12 cellular contexts compared by ENCODE assay signal in genomic region chr20:54266844-54267243, GRCh38. TPM values are rescaled to one million over a fixed set of nuclear protein-coding genes. Genes with fewer than 3 reads are reported as not detected.
DNase-seq lines count a peak whose midpoint lies in the region; ATAC-seq and TF ChIP-seq lines count a peak whose summit lies in the region.
"Had no signal": no experiment of that assay in that cellular context is flagged by ENCODE, and none has a peak within 500 bp of the region (broad histone marks: within the 10 kb centered on the region; RNA-seq: fewer than 3 reads in every experiment).

No MANE protein-coding gene starts in this region.

- no TSS peak for BruUV-seq in mammary epithelial cell (replicated peaks; lab: Mats Ljungman, UMichigan)

- no peaks in the 10 kb centered on the region for H3K27me3 ChIP-seq in breast epithelium
- no peaks in the 10 kb centered on the region for H3K27me3 ChIP-seq in mammary epithelial cell (ENCODE audit: insufficient read depth, low read length)
- H3K27me3 ChIP-seq in neural progenitor cell = no peaks in the 10 kb centered on the region
- peaks cover 3% of the 10 kb centered on the region for H3K27me3 ChIP-seq in CD4-positive, alpha-beta T cell (ENCODE audit: control insufficient read depth, insufficient read depth, low read length)

- no peaks in the 10 kb centered on the region for H3K27me3 Mint-ChIP-seq in neural progenitor cell (ENCODE audit: insufficient read depth, low read depth)
- H3K27me3 Mint-ChIP-seq in CD4-positive, alpha-beta T cell = peaks cover 16% of the 10 kb centered on the region

- CTCF ChIA-PET in mammary epithelial cell (lab: Charles Lee; ENCODE audit: low non-redundant PET) = no interaction called here
- CTCF ChIA-PET in CD4-positive, alpha-beta T cell (lab: Charles Lee) = no interaction called here

- peaks cover 27% of the 10 kb centered on the region for H3F3A ChIP-seq in neural progenitor cell (ENCODE audit: low read depth)

- POLR2A ChIA-PET in CD4-positive, alpha-beta T cell (lab: Charles Lee) = no interaction called here

- H4K20me1 ChIP-seq in mammary epithelial cell (ENCODE audit: insufficient read depth, low read length) (no peaks in the 10 kb centered on the region), neural progenitor cell (ENCODE audit: low read depth) (no peaks in the 10 kb centered on the region)

- no peak overlapping the region for H2AFZ ChIP-seq in mammary epithelial cell (ENCODE audit: low read depth, low read length)
- H2AFZ ChIP-seq in neural progenitor cell (replicated peaks) = no peak overlapping the region

- WGBS in mammary epithelial cell (ENCODE audit: low coverage, missing lambda C conversion rate) = 95% methylated on average over 6 of the region's 6 CpGs

- no peak for TF ChIP-seq POLR2A in breast epithelium (IDR thresholded peaks at IDR 0.05)

- H3K4me3 ChIP-seq in breast epithelium (no peak overlapping the region), mammary epithelial cell (replicated peaks in 1 of 3; ENCODE audit: insufficient read depth in 1 of 3, low read depth in 2 of 3, low read length in 3 of 3) (no peak overlapping the region), neural progenitor cell (no peak overlapping the region)

- peaks cover 32% of the 10 kb centered on the region for H3K4me1 Mint-ChIP-seq in neural progenitor cell
- no peaks in the 10 kb centered on the region for H3K4me1 Mint-ChIP-seq in CD4-positive, alpha-beta T cell (ENCODE audit: low read depth)
- H3K4me1 Mint-ChIP-seq: CD4-positive, alpha-beta memory T cell had no signal

- dilution Hi-C loops in mammary epithelial cell (cut with HindIII; ENCODE audit: low sequenced_read_pairs) = no loop called here

- H3K27ac ChIP-seq in breast epithelium = peak overlapping the region; percentile 66 to 72
- H3K27ac ChIP-seq in mammary epithelial cell (ENCODE audit: insufficient read depth, low read depth, low read length) = no peak overlapping the region
- H3K27ac ChIP-seq in neural progenitor cell = no peak overlapping the region
- H3K27ac ChIP-seq in CD4-positive, alpha-beta T cell (ENCODE audit: low read depth, low read length) = no peak overlapping the region

- TF ChIP-seq CTCF in breast epithelium (IDR thresholded peaks at IDR 0.05) (no peak), mammary epithelial cell (conservative IDR thresholded peaks at IDR 0.05 in 1 of 2, IDR thresholded peaks at IDR 0.05 in 1 of 2; ENCODE audit: extremely low read depth in 1 of 2, insufficient read depth in 1 of 2, low read depth in 1 of 2, low read length in 2 of 2) (no peak), neural progenitor cell (IDR thresholded peaks at IDR 0.05) (no peak)
- no peak for TF ChIP-seq CTCF in CD4-positive, alpha-beta T cell (IDR thresholded peaks at IDR 0.05)

- no peak for ATAC-seq in CD4-positive, alpha-beta T cell (ENCODE audit: poor library complexity)

- H3K27ac Mint-ChIP-seq in neural progenitor cell = peak overlapping the region; percentile 76
- no peak overlapping the region for H3K27ac Mint-ChIP-seq in CD4-positive, alpha-beta T cell
- H3K27ac Mint-ChIP-seq: CD4-positive, alpha-beta memory T cell had no signal

- H3K4me1 ChIP-seq in breast epithelium = peaks cover 0 to 7% of the 10 kb centered on the region in 2 donors
- H3K4me1 ChIP-seq in mammary epithelial cell (ENCODE audit: insufficient read depth, low read length) = peaks cover 12% of the 10 kb centered on the region
- peaks cover 24% of the 10 kb centered on the region for H3K4me1 ChIP-seq in neural progenitor cell

- no peak overlapping the region for H3K4me3 Mint-ChIP-seq in neural progenitor cell
- H3K4me3 Mint-ChIP-seq in CD4-positive, alpha-beta T cell = no peak overlapping the region
- H3K4me3 Mint-ChIP-seq: CD4-positive, alpha-beta memory T cell had no signal

- H3K36me3 ChIP-seq in breast epithelium (no peaks in the 10 kb centered on the region), mammary epithelial cell (ENCODE audit: insufficient read depth, low read length) (no peaks in the 10 kb centered on the region), neural progenitor cell (no peaks in the 10 kb centered on the region)

- DNase-seq in breast epithelium (ENCODE audit: low spot score in 2 of 2) (no peak), mammary epithelial cell (no peak), astrocyte of the hippocampus (ENCODE audit: low read depth, low spot score) (peak; percentile 8), neural progenitor cell (ENCODE audit: low spot score) (no peak), HuH-7.5 (ENCODE audit: low spot score) (no peak), iPS-NIHi7 (ENCODE audit: extremely low spot score) (no peak)
- DNase-seq in CD4-positive, alpha-beta T cell = no peak
- DNase-seq: CD4-positive, alpha-beta memory T cell; GOT3; NCI-H1417 treated with DMSO at 0.1 percent for 48 hours; NCI-H187 treated with DMSO at 0.1 percent for 48 hours; NCI-H446 had no signal

- in situ Hi-C loops in mammary epithelial cell (cut with MboI; ENCODE audit: low sequenced_read_pairs in 2 of 2) = no loop called here

- H3K9ac ChIP-seq in mammary epithelial cell (ENCODE audit: insufficient read depth, low read length) = no peak overlapping the region
- no peak overlapping the region for H3K9ac ChIP-seq in neural progenitor cell

- H3K9me3 ChIP-seq in breast epithelium (no peaks in the 10 kb centered on the region), mammary epithelial cell (replicated peaks; ENCODE audit: insufficient read depth, low read length) (no peaks in the 10 kb centered on the region), neural progenitor cell (ENCODE audit: low read depth) (no peaks in the 10 kb centered on the region)
- H3K9me3 ChIP-seq in CD4-positive, alpha-beta T cell (ENCODE audit: control insufficient read depth, low read length) = no peaks in the 10 kb centered on the region

- H3K79me2 ChIP-seq in mammary epithelial cell (ENCODE audit: insufficient read depth, low read length) = no peaks in the 10 kb centered on the region
- no peaks in the 10 kb centered on the region for H3K79me2 ChIP-seq in neural progenitor cell (ENCODE audit: low read depth)

- no peaks in the 10 kb centered on the region for H3K36me3 Mint-ChIP-seq in neural progenitor cell
- H3K36me3 Mint-ChIP-seq in CD4-positive, alpha-beta T cell (ENCODE audit: low read depth) = no peaks in the 10 kb centered on the region
- H3K36me3 Mint-ChIP-seq: CD4-positive, alpha-beta memory T cell had no signal

- H3K4me2 ChIP-seq in mammary epithelial cell (ENCODE audit: insufficient read depth, low read depth, low read length) (no peak overlapping the region), neural progenitor cell (no peak overlapping the region)

- intact Hi-C loops in breast epithelium (cut with DNase I; ENCODE audit: low total_unique reads) = no loop called here
- intact Hi-C loops in mammary epithelial cell (cut with micrococcal nuclease) = no loop called here
- intact Hi-C loops in CD4-positive, alpha-beta T cell (cut with DNase I, micrococcal nuclease) = no loop called here

- H3K9me3 Mint-ChIP-seq in neural progenitor cell = peaks cover 2% of the 10 kb centered on the region
- H3K9me3 Mint-ChIP-seq in CD4-positive, alpha-beta T cell = peaks cover 2% of the 10 kb centered on the region

RNA-seq across cellular contexts. Expression of gene PFDN4, which starts 59.0 kb away (rescaled TPM):
- total RNA-seq in breast epithelium (10 to 100 TPM; 41.0 to 57.7 (median 52.1) TPM), mammary epithelial cell (10 to 100 TPM; 28.9 to 45.3 TPM), neural progenitor cell (ENCODE audit: low replicate concordance) (198 and 597 TPM in 2 replicates)
- polyA plus RNA-seq in mammary epithelial cell = 28.4 TPM
- polyA minus RNA-seq in mammary epithelial cell = 0.41 TPM
- 10 to 100 TPM; 17.5 to 17.7 TPM for total RNA-seq in CD4-positive, alpha-beta T cell

Comparison
In these comparisons a context has a peak if more than half of its experiments do, and no peak if none do; other contexts are left out.
1. H3K27ac ChIP-seq: peak in breast epithelium (2 of 2); none in mammary epithelial cell (single experiment), neural progenitor cell (single experiment) and CD4-positive, alpha-beta T cell (single experiment).